Comparison of ENCODE assay signal across 1 cellular context in genomic region chr2:11068079-11068741, GRCh38.
TF ChIP-seq lines count a peak whose summit lies in the region.

No MANE protein-coding gene starts in this region.

TF ChIP-seq in IMR-90, 13 proteins besides CTCF, POLR2A, EP300 and RAD21:
- TF ChIP-seq SMC3 (IDR thresholded peaks at IDR 0.05; ENCODE audit: low read depth, low read length) (no peak), MAFK (IDR thresholded peaks at IDR 0.05; ENCODE audit: low read depth, low read length) (peak; percentile 83), CEBPB (IDR thresholded peaks at IDR 0.05; ENCODE audit: low read depth, low read length) (no peak), NFE2L2 (IDR thresholded peaks at IDR 0.05; ENCODE audit: low read depth, low read length) (no peak)
